Comparison of ENCODE assay signal across 27 cellular contexts in genomic region chr20:17951323-17951722, GRCh38.
"Had no signal": no experiment of that assay in that cellular context is flagged by ENCODE, and none has a peak within 500 bp of the region (broad histone marks: within the 10 kb centered on the region; RNA-seq: fewer than 3 reads in every experiment).

No MANE protein-coding gene starts in this region.

- ATAC-seq: esophagus mucosa; gastrocnemius medialis; left lobe of liver; naive thymus-derived CD4-positive, alpha-beta T cell; sciatic nerve had no signal

- H3K4me3 ChIP-seq: dorsolateral prefrontal cortex, gastrocnemius medialis, lung, neural progenitor cell, smooth muscle cell, testis, tibial artery had no signal

- H3K9me3 ChIP-seq: gastrocnemius medialis, testis, tibial artery had no signal

- H3K9me3 Mint-ChIP-seq: mesothelial cell of epicardium; naive thymus-derived CD4-positive, alpha-beta T cell; nephron; neural progenitor cell; type B pancreatic cell had no signal

- H3K4me3 Mint-ChIP-seq: mesothelial cell of epicardium; naive thymus-derived CD4-positive, alpha-beta T cell; nephron; neural progenitor cell; type B pancreatic cell had no signal

- DNase-seq: dorsolateral prefrontal cortex; effector CD4-positive, alpha-beta T cell; foreskin fibroblast; gastrocnemius medialis; head of caudate nucleus; kidney; mesenchymal stem cell; naive thymus-derived CD4-positive, alpha-beta T cell; stimulated activated CD4-positive, alpha-beta T cell treated with anti-CD3 and anti-CD28 coated beads, Interleukin-12 subunit alpha, Interleukin-12 subunit beta, amount 100 ng/mL, for 4 hours; stimulated activated CD4-positive, alpha-beta T cell treated with anti-CD3 and anti-CD28 coated beads, Interleukin-1b, Interleukin-23, amount 100 ng/mL, for 48 hours; stimulated activated CD4-positive, alpha-beta T cell treated with anti-CD3 and anti-CD28 coated beads, Interleukin-4, amount 100 ng/mL, for 1 hour; stimulated activated CD8-positive, alpha-beta memory T cell treated with anti-CD3 and anti-CD28 coated beads, Interleukin-4, amount 100 ng/mL, for 48 hours; stimulated activated naive CD4-positive, alpha-beta T cell; substantia nigra; testis; tibial artery had no signal

- H3K9ac ChIP-seq: neural progenitor cell, parathyroid adenoma had no signal

- H3K27ac Mint-ChIP-seq: mesothelial cell of epicardium, nephron, neural progenitor cell, progenitor cell of endocrine pancreas, type B pancreatic cell had no signal

- H3K27ac ChIP-seq: dorsolateral prefrontal cortex, gastrocnemius medialis, neural progenitor cell, parathyroid adenoma, testis, tibial artery had no signal

- H3K27me3 Mint-ChIP-seq: naive thymus-derived CD4-positive, alpha-beta T cell; progenitor cell of endocrine pancreas; type B pancreatic cell had no signal
